Comparison of ENCODE assay signal across 9 cellular contexts in genomic region chr2:39476524-39476923, GRCh38. TPM values are rescaled to one million over a fixed set of nuclear protein-coding genes. Genes with fewer than 3 reads are reported as not detected.
DNase-seq lines count a peak whose midpoint lies in the region; ATAC-seq and TF ChIP-seq lines count a peak whose summit lies in the region.
"Had no signal": no experiment of that assay in that cellular context is flagged by ENCODE, and none has a peak within 500 bp of the region (broad histone marks: within the 10 kb centered on the region; RNA-seq: fewer than 3 reads in every experiment).

No MANE protein-coding gene starts in this region.

- no peaks in the 10 kb centered on the region for H3K4me1 Mint-ChIP-seq in glutamatergic neuron (ENCODE audit: low read depth, unreplicated experiment)

- peaks cover 8% of the 10 kb centered on the region; the same call in 1 of the 2 replicates for H3K9me3 ChIP-seq in OCI-LY7 (ENCODE audit: low read length)

- DNase-seq in GM13976 (ENCODE audit: low spot score): peak; percentile 38
- peak; percentile 66 for DNase-seq in OCI-LY7 (ENCODE audit: low spot score)
- DNase-seq in glutamatergic neuron: no peak
- DNase-seq in activated naive CD4-positive, alpha-beta T cell treated with anti-CD3 and anti-CD28 coated beads, Interleukin-2, amount 50 U/mL, for 72 hours (ENCODE audit: low spot score in 2 of 2): no peak
- DNase-seq in NCI-H2227 treated with DMSO at 0.1 percent for 48 hours (lab: John Stamatoyannopoulos, UW): no peak
- no peak for DNase-seq in SHP77 (lab: John Stamatoyannopoulos, UW)
- DNase-seq: activated naive CD8-positive, alpha-beta T cell treated with anti-CD3 and anti-CD28 coated beads for 36 hours had no signal

- H3K36me3 ChIP-seq in OCI-LY7 (ENCODE audit: insufficient read depth, low read length): peaks cover 13% of the 10 kb centered on the region

- BruUV-seq in OCI-LY7 (replicated peaks; lab: Mats Ljungman, UMichigan): no TSS peak

- no peaks in the 10 kb centered on the region for H4K20me1 ChIP-seq in OCI-LY7 (ENCODE audit: insufficient read depth, low read length)

- CTCF ChIA-PET in OCI-LY7 (lab: Charles Lee; ENCODE audit: unreplicated experiment): no interaction called here

- ATAC-seq in GM21360 (IDR thresholded peaks at IDR 0.05; ENCODE audit: unreplicated experiment) (peak; percentile 96), HG03095 (IDR thresholded peaks at IDR 0.05; ENCODE audit: unreplicated experiment) (peak; percentile 91)
- ATAC-seq in activated naive CD4-positive, alpha-beta T cell treated with anti-CD3 and anti-CD28 coated beads, Interleukin-2, amount 50 U/mL, for 72 hours: no peak

- no peaks in the 10 kb centered on the region for H3K36me3 Mint-ChIP-seq in glutamatergic neuron (ENCODE audit: unreplicated experiment)
- peaks cover 22 to 30% of the 10 kb centered on the region in 2 donors for H3K36me3 Mint-ChIP-seq in activated naive CD4-positive, alpha-beta T cell treated with anti-CD3 and anti-CD28 coated beads, Interleukin-2, amount 50 U/mL, for 72 hours

- H3K4me3 Mint-ChIP-seq in glutamatergic neuron (ENCODE audit: unreplicated experiment): no peak overlapping the region
- H3K4me3 Mint-ChIP-seq: activated naive CD8-positive, alpha-beta T cell treated with anti-CD3 and anti-CD28 coated beads for 36 hours had no signal

- H3K4me2 ChIP-seq in OCI-LY7 (ENCODE audit: low read length): peak overlapping the region; percentile 74

- no peaks in the 10 kb centered on the region for H3K9me2 ChIP-seq in OCI-LY7 (ENCODE audit: insufficient read depth, low read length)

- in situ Hi-C loops in GM13976 (cut with MboI; ENCODE audit: low sequenced_read_pairs, unreplicated experiment): no loop called here

- POLR2A ChIA-PET in OCI-LY7 (lab: Charles Lee): interaction anchor here (0.7 to 2.0 kb wide), 4 partner anchors 16 to 39 kb away, joined by 3 to 6 read pairs (median 4); no protein-coding TSS in a partner anchor

- H2AFZ ChIP-seq in OCI-LY7 (ENCODE audit: low read length): peak overlapping the region; percentile 97

- H3K79me2 ChIP-seq in OCI-LY7 (ENCODE audit: insufficient read depth, low read depth, low read length): no peaks in the 10 kb centered on the region

- peaks cover 26% of the 10 kb centered on the region for H3K4me1 ChIP-seq in OCI-LY7 (ENCODE audit: insufficient read depth, low read length, poor library complexity, severe bottlenecking)

- no peaks in the 10 kb centered on the region for H3K27me3 Mint-ChIP-seq in glutamatergic neuron (ENCODE audit: unreplicated experiment)
- H3K27me3 Mint-ChIP-seq: activated naive CD8-positive, alpha-beta T cell treated with anti-CD3 and anti-CD28 coated beads for 36 hours had no signal

- no peaks in the 10 kb centered on the region for H3K9me3 Mint-ChIP-seq in glutamatergic neuron (ENCODE audit: unreplicated experiment)
- peaks cover 10 to 18% of the 10 kb centered on the region in 2 donors for H3K9me3 Mint-ChIP-seq in activated naive CD4-positive, alpha-beta T cell treated with anti-CD3 and anti-CD28 coated beads, Interleukin-2, amount 50 U/mL, for 72 hours

- TF ChIP-seq CTCF in GM13976 (IDR thresholded peaks at IDR 0.05; ENCODE audit: borderline replicate concordance, control extremely low read depth, extremely low read depth, insufficient read depth, missing control alignments) (no peak), OCI-LY7 (conservative IDR thresholded peaks at IDR 0.05; ENCODE audit: low read length) (no peak), glutamatergic neuron (IDR thresholded peaks at IDR 0.05; ENCODE audit: partially characterized antibody, unreplicated experiment) (no peak)

- H3K27ac ChIP-seq in OCI-LY7 (ENCODE audit: low read depth, low read length, poor library complexity, severe bottlenecking): peak overlapping the region; percentile 49

- no peak overlapping the region for H3K27ac Mint-ChIP-seq in glutamatergic neuron (ENCODE audit: unreplicated experiment)
- no peak overlapping the region for H3K27ac Mint-ChIP-seq in activated naive CD4-positive, alpha-beta T cell treated with anti-CD3 and anti-CD28 coated beads, Interleukin-2, amount 50 U/mL, for 72 hours
- H3K27ac Mint-ChIP-seq: activated naive CD8-positive, alpha-beta T cell treated with anti-CD3 and anti-CD28 coated beads for 36 hours had no signal

- H3K4me3 ChIP-seq in OCI-LY7 (ENCODE audit: low read depth, low read length, poor library complexity, severe bottlenecking): peak overlapping the region; percentile 47

- intact Hi-C loops in OCI-LY7 (cut with micrococcal nuclease; ENCODE audit: unreplicated experiment): no loop called here

RNA-seq across cellular contexts. Expression of gene MAP4K3, which starts 39.4 kb away (rescaled TPM):
- 10.7 and 12.4 TPM in 2 replicates for total RNA-seq in OCI-LY7 (2014; rRNA removed; shearing (Covaris generic))
- total RNA-seq in OCI-LY7 (2022) (17.5 and 19.1 TPM in 2 replicates), glutamatergic neuron (ENCODE audit: unreplicated experiment) (48.1 TPM)
- 10 to 100 TPM; 16.1 to 17.7 TPM for total RNA-seq in activated naive CD4-positive, alpha-beta T cell treated with anti-CD3 and anti-CD28 coated beads, Interleukin-2, amount 50 U/mL, for 72 hours

Comparison
In these comparisons a context has a peak if more than half of its experiments do, and no peak if none do; other contexts are left out.
1. DNase-seq: peak in GM13976 (single experiment) and OCI-LY7 (single experiment); none in glutamatergic neuron (single experiment), activated naive CD4-positive, alpha-beta T cell treated with anti-CD3 and anti-CD28 coated beads, Interleukin-2, amount 50 U/mL, for 72 hours (0 of 2), NCI-H2227 treated with DMSO at 0.1 percent for 48 hours (single experiment) and SHP77 (0 of 2).
2. ATAC-seq: peak in GM21360 (single experiment) and HG03095 (single experiment); none in activated naive CD4-positive, alpha-beta T cell treated with anti-CD3 and anti-CD28 coated beads, Interleukin-2, amount 50 U/mL, for 72 hours (0 of 2).